Comparison of ENCODE assay signal across 8 cellular contexts in genomic region chr7:106041140-106041717, GRCh38.
A peak's percentile ranks its signal among the peaks of the same experiment; 100 is the strongest.
DNase-seq lines count a peak whose midpoint lies in the region; ATAC-seq and TF ChIP-seq lines count a peak whose summit lies in the region.

No MANE protein-coding gene starts in this region.

- TF ChIP-seq CTCF in colonic mucosa (IDR thresholded peaks at IDR 0.05) (peak; percentile 82), natural killer cell (IDR thresholded peaks at IDR 0.05) (peak; percentile 72)

- H3K27me3 ChIP-seq in colonic mucosa = no peaks in the 10 kb centered on the region

- no peaks in the 10 kb centered on the region for H3K9me3 ChIP-seq in colonic mucosa

- H3K36me3 Mint-ChIP-seq in natural killer cell = no peaks in the 10 kb centered on the region

- intact Hi-C loops in colonic mucosa (cut with DNase I) (loop anchor here (2.0 kb wide), 1 partner anchor 388 kb away; no protein-coding TSS in a partner anchor), natural killer cell (cut with micrococcal nuclease) (no loop called here)

- no peaks in the 10 kb centered on the region for H3K4me1 ChIP-seq in colonic mucosa

- no peak overlapping the region for H3K4me3 ChIP-seq in colonic mucosa

- ATAC-seq in natural killer cell = peak; percentile 60 to 68 (median 63)
- no peak for ATAC-seq in HG02588 (IDR thresholded peaks at IDR 0.05; ENCODE audit: unreplicated experiment)
- ATAC-seq in HG02763 (IDR thresholded peaks at IDR 0.05; ENCODE audit: unreplicated experiment) = no peak

- peaks cover 31% of the 10 kb centered on the region in 2 donors for H3K27me3 Mint-ChIP-seq in natural killer cell (ENCODE audit: low read depth in 2 of 2)

- DNase-seq in activated gamma-delta T cell treated with Interleukin-2 at 50 U/mL for 16 hours (peak; percentile 19), activated gamma-delta T cell (lab: John Stamatoyannopoulos, UW) (no peak), HT1080 (ENCODE audit: low read depth) (peak; percentile 54), SKM-1 treated with dmso at 0.1 percent for 144 hours (lab: John Stamatoyannopoulos, UW; ENCODE audit: unreplicated experiment) (peak; percentile 33), colonic mucosa (no peak), natural killer cell (no peak)

- H3K9ac ChIP-seq in colonic mucosa (ENCODE audit: low read depth in 2 of 2, low read length in 2 of 2) = no peak overlapping the region

- H3K4me3 Mint-ChIP-seq in natural killer cell = no peak overlapping the region

- H3K27ac ChIP-seq in colonic mucosa = no peak overlapping the region

- no peak overlapping the region for H3K27ac Mint-ChIP-seq in natural killer cell

- H3K4me1 Mint-ChIP-seq in natural killer cell = peaks cover 8% of the 10 kb centered on the region in 2 donors

- no peaks in the 10 kb centered on the region for H3K9me3 Mint-ChIP-seq in natural killer cell

- no peaks in the 10 kb centered on the region for H3K36me3 ChIP-seq in colonic mucosa

Comparison
In these comparisons a context has a peak if more than half of its experiments do, and no peak if none do; other contexts are left out.
1. DNase-seq: peak in activated gamma-delta T cell treated with Interleukin-2 at 50 U/mL for 16 hours (single experiment), HT1080 (single experiment) and SKM-1 treated with dmso at 0.1 percent for 144 hours (single experiment); none in activated gamma-delta T cell (single experiment), colonic mucosa (single experiment) and natural killer cell (single experiment).
2. ATAC-seq: peak in natural killer cell (3 of 3); none in HG02588 (single experiment) and HG02763 (single experiment).